Comparison of ENCODE assay signal across 17 cellular contexts in genomic region chr1:86998727-86999126, GRCh38.
"Had no signal": no experiment of that assay in that cellular context is flagged by ENCODE, and none has a peak within 500 bp of the region (broad histone marks: within the 10 kb centered on the region; RNA-seq: fewer than 3 reads in every experiment).

No MANE protein-coding gene starts in this region.

- H3K36me3 ChIP-seq: cardiac muscle cell, ovary, suprapubic skin had no signal

- H3K9me3 Mint-ChIP-seq: activated T-cell treated with anti-CD3 and anti-CD28 coated beads, Interleukin-2, amount 50 U/mL, for 24 hours; memory B cell; naive thymus-derived CD4-positive, alpha-beta T cell; WTC11 had no signal

- H3K4me1 Mint-ChIP-seq: activated CD4-positive, alpha-beta T cell treated with anti-CD3 and anti-CD28 coated beads, Interleukin-2, amount 10 ng/mL, durations not matched to agents 7 days and 5 days had no signal

- H3K27ac Mint-ChIP-seq: activated CD4-positive, alpha-beta T cell treated with anti-CD3 and anti-CD28 coated beads, Interleukin-2, amount 10 ng/mL, durations not matched to agents 7 days and 5 days; activated naive CD8-positive, alpha-beta T cell; activated T-cell treated with anti-CD3 and anti-CD28 coated beads, Interleukin-2, amount 50 U/mL, for 24 hours; memory B cell; naive thymus-derived CD4-positive, alpha-beta T cell; type B pancreatic cell; WTC11 had no signal

- ATAC-seq: left lobe of liver; mucosa of descending colon; naive thymus-derived CD4-positive, alpha-beta T cell; WTC11 had no signal

- H3K27me3 ChIP-seq: cardiac muscle cell, ovary, suprapubic skin had no signal

- DNase-seq: activated CD4-positive, alpha-beta T cell treated with anti-CD3 and anti-CD28 coated beads, Interleukin-2, amount 10 ng/mL, durations not matched to agents 7 days and 5 days; activated gamma-delta T cell; activated T-cell treated with anti-CD3 and anti-CD28 coated beads, Interleukin-2, amount 50 U/mL, for 24 hours; islet precursor cell; mucosa of descending colon; naive thymus-derived CD4-positive, alpha-beta T cell; ovary; retina; stimulated activated CD4-positive, alpha-beta T cell treated with anti-CD3 and anti-CD28 coated beads, Interleukin-4, amount 100 ng/mL, for 1 hour; stimulated activated naive CD4-positive, alpha-beta T cell had no signal

- H3K27ac ChIP-seq: cardiac muscle cell, ovary, suprapubic skin had no signal

- H3K4me3 Mint-ChIP-seq: activated CD4-positive, alpha-beta T cell treated with anti-CD3 and anti-CD28 coated beads, Interleukin-2, amount 10 ng/mL, durations not matched to agents 7 days and 5 days; activated naive CD8-positive, alpha-beta T cell; activated T-cell treated with anti-CD3 and anti-CD28 coated beads, Interleukin-2, amount 50 U/mL, for 24 hours; memory B cell; naive thymus-derived CD4-positive, alpha-beta T cell; type B pancreatic cell; WTC11 had no signal

- H3K4me3 ChIP-seq: cardiac muscle cell, mucosa of descending colon, ovary, suprapubic skin had no signal

- H3K36me3 Mint-ChIP-seq: WTC11 had no signal

- H3K27me3 Mint-ChIP-seq: activated CD4-positive, alpha-beta T cell treated with anti-CD3 and anti-CD28 coated beads, Interleukin-2, amount 10 ng/mL, durations not matched to agents 7 days and 5 days; activated naive CD8-positive, alpha-beta T cell; activated T-cell treated with anti-CD3 and anti-CD28 coated beads, Interleukin-2, amount 50 U/mL, for 24 hours; memory B cell; naive thymus-derived CD4-positive, alpha-beta T cell; type B pancreatic cell had no signal
